8 cellular contexts compared by ENCODE assay signal in the genomic region with DNA sequence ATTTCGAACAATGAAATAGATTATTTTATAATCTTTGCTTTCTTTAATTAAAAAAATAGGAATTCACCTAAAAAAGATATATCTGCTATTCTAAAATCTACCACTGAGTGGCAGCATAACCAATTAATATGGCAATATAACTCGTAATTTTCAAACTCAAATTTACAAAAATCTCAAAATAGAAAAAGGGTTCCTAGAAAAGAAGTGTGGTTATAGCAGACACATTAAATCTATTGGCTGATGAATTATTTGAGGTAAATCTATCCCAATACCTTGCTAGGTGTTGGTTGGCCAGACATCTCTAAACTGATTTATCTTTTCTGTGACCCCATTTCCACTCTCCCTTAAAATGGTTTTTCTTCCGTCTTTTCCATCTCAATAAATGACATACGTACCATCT. TPM values are rescaled to one million over a fixed set of nuclear protein-coding genes. Genes with fewer than 3 reads are reported as not detected.
DNase-seq lines count a peak whose midpoint lies in the region; ATAC-seq and TF ChIP-seq lines count a peak whose summit lies in the region.

No MANE protein-coding gene starts in this region.

- TF ChIP-seq CTCF in endothelial cell (IDR thresholded peaks at IDR 0.05; ENCODE audit: unreplicated experiment) (peak; percentile 91), progenitor cell of endocrine pancreas (IDR thresholded peaks at IDR 0.05; ENCODE audit: unreplicated experiment) (peak; percentile 77)

- in situ Hi-C loops in G401 (cut with HindIII; ENCODE audit: low sequenced_read_pairs) = no loop called here

- H3K27ac Mint-ChIP-seq in endothelial cell (ENCODE audit: unreplicated experiment) (no peak overlapping the region), progenitor cell of endocrine pancreas (no peak overlapping the region)
- no peak overlapping the region for H3K27ac Mint-ChIP-seq in activated CD4-positive, alpha-beta memory T cell treated with anti-CD3 and anti-CD28 coated beads for 36 hours

- POLR2A ChIA-PET in activated CD4-positive, alpha-beta memory T cell treated with anti-CD3 and anti-CD28 coated beads for 36 hours (lab: Charles Lee) = interaction anchor here (0.6 to 0.8 kb wide), 2 partner anchors 41 to 101 kb away, joined by 3 to 4 read pairs; partner anchors contain the start of gene PURA

- CTCF ChIA-PET in activated CD4-positive, alpha-beta memory T cell treated with anti-CD3 and anti-CD28 coated beads for 36 hours (lab: Charles Lee) = interaction anchor here (0.6 to 7.3 kb wide), 23 partner anchors 8 to 1480 kb away, joined by 3 to 126 read pairs (median 4); partner anchors contain the start of gene PURA

- DNase-seq in G401 (ENCODE audit: low spot score) (peak; percentile 35), NAMALWA (ENCODE audit: low spot score) (peak; percentile 55), endothelial cell (ENCODE audit: low spot score) (no peak), progenitor cell of endocrine pancreas (ENCODE audit: low spot score, unreplicated experiment) (no peak), SHP77 (lab: John Stamatoyannopoulos, UW) (no peak)
- DNase-seq in activated CD4-positive, alpha-beta memory T cell treated with anti-CD3 and anti-CD28 coated beads for 36 hours = no peak
- no peak for DNase-seq in activated CD4-positive, alpha-beta T cell treated with anti-CD3 and anti-CD28 coated beads, Interleukin-2, amount 50 U/mL, for 4 hours

- H3K9me3 Mint-ChIP-seq in endothelial cell (ENCODE audit: unreplicated experiment) (no peaks in the 10 kb centered on the region), progenitor cell of endocrine pancreas (ENCODE audit: low read depth) (no peaks in the 10 kb centered on the region)
- H3K9me3 Mint-ChIP-seq in activated CD4-positive, alpha-beta memory T cell treated with anti-CD3 and anti-CD28 coated beads for 36 hours = no peaks in the 10 kb centered on the region

- H3K4me3 Mint-ChIP-seq in endothelial cell (ENCODE audit: unreplicated experiment) = no peak overlapping the region
- H3K4me3 Mint-ChIP-seq in progenitor cell of endocrine pancreas (ENCODE audit: low read depth) = no peak overlapping the region
- no peak overlapping the region for H3K4me3 Mint-ChIP-seq in activated CD4-positive, alpha-beta memory T cell treated with anti-CD3 and anti-CD28 coated beads for 36 hours

- no peaks in the 10 kb centered on the region for H3K27me3 Mint-ChIP-seq in endothelial cell (ENCODE audit: unreplicated experiment)
- H3K27me3 Mint-ChIP-seq in progenitor cell of endocrine pancreas = peaks cover 60% of the 10 kb centered on the region
- H3K27me3 Mint-ChIP-seq in activated CD4-positive, alpha-beta memory T cell treated with anti-CD3 and anti-CD28 coated beads for 36 hours = peaks cover 16% of the 10 kb centered on the region

- H3K4me1 Mint-ChIP-seq in endothelial cell (ENCODE audit: unreplicated experiment) (no peaks in the 10 kb centered on the region), progenitor cell of endocrine pancreas (ENCODE audit: low read depth) (no peaks in the 10 kb centered on the region)
- H3K4me1 Mint-ChIP-seq in activated CD4-positive, alpha-beta memory T cell treated with anti-CD3 and anti-CD28 coated beads for 36 hours (ENCODE audit: low read depth) = no peaks in the 10 kb centered on the region

- intact Hi-C loops in activated CD4-positive, alpha-beta memory T cell treated with anti-CD3 and anti-CD28 coated beads for 36 hours (cut with micrococcal nuclease) = loop anchor here (1.0 to 5.0 kb wide), 4 partner anchors 34 to 84 kb away; no protein-coding TSS in a partner anchor

- H3K36me3 Mint-ChIP-seq in endothelial cell (ENCODE audit: low read depth, unreplicated experiment) = no peaks in the 10 kb centered on the region
- no peaks in the 10 kb centered on the region for H3K36me3 Mint-ChIP-seq in progenitor cell of endocrine pancreas (ENCODE audit: insufficient read depth)
- H3K36me3 Mint-ChIP-seq in activated CD4-positive, alpha-beta memory T cell treated with anti-CD3 and anti-CD28 coated beads for 36 hours = no peaks in the 10 kb centered on the region

- ATAC-seq in GM19395 (IDR thresholded peaks at IDR 0.05; ENCODE audit: unreplicated experiment) = no peak

RNA-seq across cellular contexts. Expression of gene NRG2, which starts 30.2 kb away (rescaled TPM):
- total RNA-seq in G401 (2014; rRNA removed; shearing (Covaris generic)) = 1.5 and 2.0 TPM in 2 replicates
- not detected for total RNA-seq in endothelial cell (ENCODE audit: unreplicated experiment)
- total RNA-seq in progenitor cell of endocrine pancreas = 4.8 and 5.5 TPM in 2 replicates
- not detected for total RNA-seq in activated CD4-positive, alpha-beta memory T cell treated with anti-CD3 and anti-CD28 coated beads for 36 hours

RNA-seq across cellular contexts. Expression of gene PURA, which starts 40.6 kb away (rescaled TPM):
- 8.0 and 9.7 TPM in 2 replicates for total RNA-seq in G401 (2014; rRNA removed; shearing (Covaris generic))
- total RNA-seq in endothelial cell (ENCODE audit: unreplicated experiment) (6.2 TPM), progenitor cell of endocrine pancreas (7.0 and 7.7 TPM in 2 replicates)
- 10 to 100 TPM; 12.0 to 12.3 TPM for total RNA-seq in activated CD4-positive, alpha-beta memory T cell treated with anti-CD3 and anti-CD28 coated beads for 36 hours

RNA-seq across cellular contexts. Expression of gene IGIP, which starts 52.4 kb away (rescaled TPM):
- 0.24 and 0.68 TPM in 2 replicates for total RNA-seq in G401 (2014; rRNA removed; shearing (Covaris generic))
- total RNA-seq in endothelial cell (ENCODE audit: unreplicated experiment) = 1.3 TPM
- 2.0 and 2.1 TPM in 2 replicates for total RNA-seq in progenitor cell of endocrine pancreas
- 1 to 10 TPM; 2.2 to 2.3 TPM for total RNA-seq in activated CD4-positive, alpha-beta memory T cell treated with anti-CD3 and anti-CD28 coated beads for 36 hours

Comparison
In these comparisons a context has a peak if more than half of its experiments do, and no peak if none do; other contexts are left out.
1. DNase-seq: peak in G401 (single experiment) and NAMALWA (single experiment); none in endothelial cell (single experiment), progenitor cell of endocrine pancreas (single experiment), activated CD4-positive, alpha-beta memory T cell treated with anti-CD3 and anti-CD28 coated beads for 36 hours (single experiment), activated CD4-positive, alpha-beta T cell treated with anti-CD3 and anti-CD28 coated beads, Interleukin-2, amount 50 U/mL, for 4 hours (0 of 2) and SHP77 (0 of 2).